18 cellular contexts compared by ENCODE assay signal in genomic region chr6:160060221-160060620, GRCh38.
DNase-seq lines count a peak whose midpoint lies in the region; ATAC-seq and TF ChIP-seq lines count a peak whose summit lies in the region.
"Had no signal": no experiment of that assay in that cellular context is flagged by ENCODE, and none has a peak within 500 bp of the region (broad histone marks: within the 10 kb centered on the region; RNA-seq: fewer than 3 reads in every experiment).

No MANE protein-coding gene starts in this region.

- peak overlapping the region; percentile 9 to 16 for H3K27ac Mint-ChIP-seq in natural killer cell treated with Interleukin-12 subunit alpha and Interleukin-12 subunit beta and Interleukin-15 and Interleukin-18, amount 100 ng/mL, for 72 hours
- H3K27ac Mint-ChIP-seq in natural killer cell: peak overlapping the region in 1 of 2 donors; percentile 15
- H3K27ac Mint-ChIP-seq in stimulated activated effector memory CD8-positive, alpha-beta T cell treated with anti-CD3 and anti-CD28 coated beads, Interleukin-12 subunit alpha, Interleukin-12 subunit beta, amount 100 ng/mL, for 72 hours: peak overlapping the region; percentile 57
- H3K27ac Mint-ChIP-seq: IgD-negative memory B cell had no signal

- peaks cover 51% of the 10 kb centered on the region for H3K36me3 Mint-ChIP-seq in natural killer cell treated with Interleukin-12 subunit alpha and Interleukin-12 subunit beta and Interleukin-15 and Interleukin-18, amount 100 ng/mL, for 72 hours
- H3K36me3 Mint-ChIP-seq in natural killer cell: peaks cover 26% of the 10 kb centered on the region
- peaks cover 98% of the 10 kb centered on the region for H3K36me3 Mint-ChIP-seq in stimulated activated effector memory CD8-positive, alpha-beta T cell treated with anti-CD3 and anti-CD28 coated beads, Interleukin-12 subunit alpha, Interleukin-12 subunit beta, amount 100 ng/mL, for 72 hours

- H3K4me3 Mint-ChIP-seq in natural killer cell treated with Interleukin-12 subunit alpha and Interleukin-12 subunit beta and Interleukin-15 and Interleukin-18, amount 100 ng/mL, for 72 hours: no peak overlapping the region
- H3K4me3 Mint-ChIP-seq in natural killer cell: no peak overlapping the region
- H3K4me3 Mint-ChIP-seq in stimulated activated effector memory CD8-positive, alpha-beta T cell treated with anti-CD3 and anti-CD28 coated beads, Interleukin-12 subunit alpha, Interleukin-12 subunit beta, amount 100 ng/mL, for 72 hours: no peak overlapping the region
- H3K4me3 Mint-ChIP-seq: CD4-positive, CD25-positive, alpha-beta regulatory T cell; CD8-positive, alpha-beta memory T cell; IgD-negative memory B cell had no signal

- no peaks in the 10 kb centered on the region for H3K9me3 Mint-ChIP-seq in natural killer cell treated with Interleukin-12 subunit alpha and Interleukin-12 subunit beta and Interleukin-15 and Interleukin-18, amount 100 ng/mL, for 72 hours
- no peaks in the 10 kb centered on the region for H3K9me3 Mint-ChIP-seq in natural killer cell
- no peaks in the 10 kb centered on the region for H3K9me3 Mint-ChIP-seq in stimulated activated effector memory CD8-positive, alpha-beta T cell treated with anti-CD3 and anti-CD28 coated beads, Interleukin-12 subunit alpha, Interleukin-12 subunit beta, amount 100 ng/mL, for 72 hours
- H3K9me3 Mint-ChIP-seq: CD8-positive, alpha-beta memory T cell; IgD-negative memory B cell had no signal

- H3K27me3 Mint-ChIP-seq in natural killer cell treated with Interleukin-12 subunit alpha and Interleukin-12 subunit beta and Interleukin-15 and Interleukin-18, amount 100 ng/mL, for 72 hours: no peaks in the 10 kb centered on the region
- no peaks in the 10 kb centered on the region for H3K27me3 Mint-ChIP-seq in natural killer cell (ENCODE audit: low read depth in 2 of 2)
- H3K27me3 Mint-ChIP-seq: CD4-positive, CD25-positive, alpha-beta regulatory T cell; CD8-positive, alpha-beta memory T cell; IgD-negative memory B cell had no signal

- intact Hi-C loops in natural killer cell (cut with micrococcal nuclease): no loop called here

- H3K4me1 Mint-ChIP-seq in natural killer cell treated with Interleukin-12 subunit alpha and Interleukin-12 subunit beta and Interleukin-15 and Interleukin-18, amount 100 ng/mL, for 72 hours (ENCODE audit: low read depth in 2 of 2): peaks cover 10 to 22% of the 10 kb centered on the region in 2 donors
- peaks cover 12 to 24% of the 10 kb centered on the region in 2 donors for H3K4me1 Mint-ChIP-seq in natural killer cell
- H3K4me1 Mint-ChIP-seq in stimulated activated effector memory CD8-positive, alpha-beta T cell treated with anti-CD3 and anti-CD28 coated beads, Interleukin-12 subunit alpha, Interleukin-12 subunit beta, amount 100 ng/mL, for 72 hours: peaks cover 16% of the 10 kb centered on the region

- no peak for ATAC-seq in natural killer cell treated with Interleukin-12 subunit alpha and Interleukin-12 subunit beta and Interleukin-15 and Interleukin-18, amount 100 ng/mL, for 72 hours
- ATAC-seq in natural killer cell: no peak
- no peak for ATAC-seq in stimulated activated effector memory CD8-positive, alpha-beta T cell treated with anti-CD3 and anti-CD28 coated beads, Interleukin-12 subunit alpha, Interleukin-12 subunit beta, amount 100 ng/mL, for 72 hours
- ATAC-seq: GM12878 had no signal

- no peak for DNase-seq in natural killer cell treated with Interleukin-12 subunit alpha and Interleukin-12 subunit beta and Interleukin-15 and Interleukin-18, amount 100 ng/mL, for 72 hours (ENCODE audit: low spot score)
- no peak for DNase-seq in natural killer cell
- peak; percentile 27 for DNase-seq in islet precursor cell
- no peak for DNase-seq in stimulated activated effector memory CD8-positive, alpha-beta T cell treated with anti-CD3 and anti-CD28 coated beads, Interleukin-12 subunit alpha, Interleukin-12 subunit beta, amount 100 ng/mL, for 72 hours (ENCODE audit: low spot score in 2 of 2)
- DNase-seq in midbrain (lab: John Stamatoyannopoulos, UW): no peak
- DNase-seq in stimulated activated naive CD4-positive, alpha-beta T cell treated with Interleukin-2 at 50 U/mL for 16 hours (lab: John Stamatoyannopoulos, UW): no peak
- DNase-seq: ACHN; BE2C; C1 segment of cervical spinal cord; CD4-positive, CD25-positive, alpha-beta regulatory T cell; CD8-positive, alpha-beta memory T cell; COR-L47; DMS 273 treated with DMSO at 0.1 percent for 48 hours; DMS53; DND-41; EL had no signal

- no peak for TF ChIP-seq CTCF in natural killer cell (IDR thresholded peaks at IDR 0.05)
